1 cellular context compared by ENCODE assay signal in genomic region chr7:2301510-2301860, GRCh38.
A peak's percentile ranks its signal among the peaks of the same experiment; 100 is the strongest.
TF ChIP-seq lines count a peak whose summit lies in the region.

No MANE protein-coding gene starts in this region.

TF ChIP-seq in H1, 55 proteins besides CTCF, POLR2A, EP300 and RAD21:
- TF ChIP-seq POU5F1 (IDR thresholded peaks at IDR 0.05; ENCODE audit: low read depth, low read length) = peak; percentile 87
- peak; percentile 5 for TF ChIP-seq CHD7 (IDR thresholded peaks at IDR 0.05; ENCODE audit: insufficient replicate concordance, low read length)
- TF ChIP-seq SP4 (IDR thresholded peaks at IDR 0.05; ENCODE audit: low read length) = no peak
- peak; percentile 49; the same call in 1 of the 2 replicates for TF ChIP-seq TAF1 (IDR thresholded peaks at IDR 0.05; ENCODE audit: low read depth, low read length)
- no peak for TF ChIP-seq TAF7 (optimal IDR thresholded peaks at IDR 0.05; ENCODE audit: borderline replicate concordance, low read depth, low read length)
- TF ChIP-seq ATF2 (IDR thresholded peaks at IDR 0.05; ENCODE audit: low read length) = peak; percentile 20; the same call in 1 of the 2 replicates
- peak; percentile 73; the same call in 1 of the 2 replicates for TF ChIP-seq SP1 (IDR thresholded peaks at IDR 0.05; ENCODE audit: low read depth, low read length)
- TF ChIP-seq JUND (IDR thresholded peaks at IDR 0.05; ENCODE audit: low read length) = 0 out of 2 replicates have a peak, but pooled peaks have one; percentile 6
- no peak for TF ChIP-seq CHD2 (IDR thresholded peaks at IDR 0.05; ENCODE audit: low read length)
- peak; percentile 84 for TF ChIP-seq TEAD4 (IDR thresholded peaks at IDR 0.05; ENCODE audit: low read depth, low read length)
- TF ChIP-seq TCF12 (IDR thresholded peaks at IDR 0.05; ENCODE audit: low read depth, low read length) = 0 out of 2 replicates have a peak, but pooled peaks have one; percentile 14
- 0 out of 4 replicates have a peak, but pooled peaks of 1 of the 2 experiments have one; percentile 32 for TF ChIP-seq SIN3A (conservative IDR thresholded peaks at IDR 0.05 in 1 of 2, IDR thresholded peaks at IDR 0.05 in 1 of 2; ENCODE audit: low read depth in 1 of 2, low read length in 2 of 2)
